18 cellular contexts compared by ENCODE assay signal in the genomic region with DNA sequence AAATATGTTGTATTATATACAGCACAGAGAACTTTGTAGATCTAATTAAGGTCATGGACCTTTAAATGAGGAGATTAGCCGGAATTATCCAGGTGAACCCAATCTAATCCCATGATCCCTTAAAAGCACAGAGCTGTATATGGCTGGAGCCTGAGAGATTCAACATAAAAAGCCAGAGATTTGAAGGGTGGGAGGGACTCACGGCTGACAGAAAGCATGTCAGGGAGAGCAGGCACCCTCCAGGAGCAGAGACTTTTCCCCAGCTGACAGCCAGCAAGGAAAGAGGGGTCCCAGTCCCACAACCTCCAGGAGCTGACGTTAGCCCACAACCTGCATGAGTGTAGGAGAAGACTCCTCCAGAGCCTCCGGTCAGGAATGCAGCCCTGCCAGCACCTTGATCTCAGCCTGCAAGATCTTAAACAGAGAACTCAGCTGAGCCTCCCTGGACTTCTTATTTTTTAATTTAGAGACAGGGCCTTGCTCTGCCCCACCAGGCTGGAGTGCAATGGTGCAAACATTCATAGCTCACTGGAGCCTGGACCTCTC.
"Had no signal": no experiment of that assay in that cellular context is flagged by ENCODE, and none has a peak within 500 bp of the region (broad histone marks: within the 10 kb centered on the region; RNA-seq: fewer than 3 reads in every experiment).

No MANE protein-coding gene starts in this region.

- H3K9me3 Mint-ChIP-seq: activated CD4-positive, alpha-beta memory T cell treated with anti-CD3 and anti-CD28 coated beads, Interleukin-2, amount 10 ng/mL, durations not matched to agents 7 days and 5 days; activated naive CD8-positive, alpha-beta T cell treated with anti-CD3 and anti-CD28 coated beads, Interleukin-2, amount 10 ng/mL, durations not matched to agents 7 days and 5 days; effector memory CD8-positive, alpha-beta T cell; nephron; stimulated activated effector memory CD8-positive, alpha-beta T cell treated with anti-CD3 and anti-CD28 coated beads, Interleukin-12 subunit alpha, Interleukin-12 subunit beta, amount 100 ng/mL, for 72 hours; type B pancreatic cell had no signal

- H3K36me3 Mint-ChIP-seq: activated CD8-positive, alpha-beta memory T cell treated with anti-CD3 and anti-CD28 coated beads, Interleukin-2, amount 10 ng/mL, durations not matched to agents 7 days and 5 days; activated naive CD8-positive, alpha-beta T cell treated with anti-CD3 and anti-CD28 coated beads, Interleukin-2, amount 10 ng/mL, durations not matched to agents 7 days and 5 days; stimulated activated effector memory CD8-positive, alpha-beta T cell treated with anti-CD3 and anti-CD28 coated beads, Interleukin-12 subunit alpha, Interleukin-12 subunit beta, amount 100 ng/mL, for 72 hours; type B pancreatic cell had no signal

- H3K27me3 Mint-ChIP-seq: activated CD4-positive, alpha-beta memory T cell treated with anti-CD3 and anti-CD28 coated beads, Interleukin-2, amount 10 ng/mL, durations not matched to agents 7 days and 5 days; activated CD4-positive, alpha-beta T cell treated with anti-CD3 and anti-CD28 coated beads for 36 hours; activated CD8-positive, alpha-beta memory T cell treated with anti-CD3 and anti-CD28 coated beads, Interleukin-2, amount 10 ng/mL, durations not matched to agents 7 days and 5 days; activated naive CD8-positive, alpha-beta T cell treated with anti-CD3 and anti-CD28 coated beads, Interleukin-2, amount 10 ng/mL, durations not matched to agents 7 days and 5 days; effector memory CD8-positive, alpha-beta T cell had no signal

- H3K27me3 ChIP-seq: body of pancreas had no signal

- H3K36me3 ChIP-seq: sigmoid colon, stomach had no signal

- H3K4me3 ChIP-seq: body of pancreas, lung, sigmoid colon, stomach had no signal

- H3K27ac Mint-ChIP-seq: activated CD4-positive, alpha-beta memory T cell treated with anti-CD3 and anti-CD28 coated beads, Interleukin-2, amount 10 ng/mL, durations not matched to agents 7 days and 5 days; activated CD4-positive, alpha-beta T cell treated with anti-CD3 and anti-CD28 coated beads for 36 hours; activated naive CD8-positive, alpha-beta T cell treated with anti-CD3 and anti-CD28 coated beads, Interleukin-2, amount 10 ng/mL, durations not matched to agents 7 days and 5 days; effector memory CD8-positive, alpha-beta T cell; nephron; stimulated activated effector memory CD8-positive, alpha-beta T cell treated with anti-CD3 and anti-CD28 coated beads, Interleukin-12 subunit alpha, Interleukin-12 subunit beta, amount 100 ng/mL, for 72 hours; type B pancreatic cell had no signal

- DNase-seq: activated CD4-positive, alpha-beta memory T cell treated with anti-CD3 and anti-CD28 coated beads, Interleukin-2, amount 10 ng/mL, durations not matched to agents 7 days and 5 days; activated CD4-positive, alpha-beta T cell treated with anti-CD3 and anti-CD28 coated beads for 36 hours; activated CD8-positive, alpha-beta memory T cell treated with anti-CD3 and anti-CD28 coated beads, Interleukin-2, amount 10 ng/mL, durations not matched to agents 7 days and 5 days; activated naive CD4-positive, alpha-beta T cell; activated naive CD8-positive, alpha-beta T cell treated with anti-CD3 and anti-CD28 coated beads, Interleukin-2, amount 10 ng/mL, durations not matched to agents 7 days and 5 days; amygdala; body of pancreas; effector memory CD8-positive, alpha-beta T cell; left cardiac atrium; midbrain; nucleus accumbens; sigmoid colon; stimulated activated CD4-positive, alpha-beta T cell treated with anti-CD3 and anti-CD28 coated beads, Interleukin-4, amount 100 ng/mL, for 24 hours; stomach had no signal

- H3K4me3 Mint-ChIP-seq: activated CD4-positive, alpha-beta memory T cell treated with anti-CD3 and anti-CD28 coated beads, Interleukin-2, amount 10 ng/mL, durations not matched to agents 7 days and 5 days; activated CD4-positive, alpha-beta T cell treated with anti-CD3 and anti-CD28 coated beads for 36 hours; activated CD8-positive, alpha-beta memory T cell treated with anti-CD3 and anti-CD28 coated beads, Interleukin-2, amount 10 ng/mL, durations not matched to agents 7 days and 5 days; activated naive CD8-positive, alpha-beta T cell treated with anti-CD3 and anti-CD28 coated beads, Interleukin-2, amount 10 ng/mL, durations not matched to agents 7 days and 5 days; effector memory CD8-positive, alpha-beta T cell; nephron; stimulated activated effector memory CD8-positive, alpha-beta T cell treated with anti-CD3 and anti-CD28 coated beads, Interleukin-12 subunit alpha, Interleukin-12 subunit beta, amount 100 ng/mL, for 72 hours; type B pancreatic cell had no signal

- H3K27ac ChIP-seq: body of pancreas, sigmoid colon, stomach had no signal

- H3K4me1 ChIP-seq: body of pancreas, sigmoid colon, stomach had no signal

- H3K9me3 ChIP-seq: body of pancreas, sigmoid colon, stomach had no signal
